ENCODE assay signal across 25 cellular contexts in the genomic region with DNA sequence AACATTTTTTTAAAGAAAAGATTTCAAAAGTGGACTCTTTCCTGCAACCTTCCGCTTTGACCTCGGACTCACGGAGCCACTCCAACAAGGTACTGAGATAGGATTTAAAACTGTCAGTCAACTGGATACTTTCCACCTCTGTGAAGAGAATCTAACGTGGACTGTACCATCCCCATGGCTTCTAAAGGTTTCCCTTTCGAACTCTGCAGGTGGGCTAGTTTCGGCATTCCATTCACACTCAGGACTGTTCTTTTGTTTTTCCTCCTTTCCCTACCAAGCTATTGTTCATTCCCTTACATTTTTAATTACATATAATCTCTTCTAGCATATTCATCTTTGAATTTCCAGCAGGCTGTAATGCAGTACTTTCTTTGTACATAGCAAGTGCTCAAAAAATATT.
"Had no signal": no experiment of that assay in that cellular context is flagged by ENCODE, and none has a peak within 500 bp of the region (broad histone marks: within the 10 kb centered on the region; RNA-seq: fewer than 3 reads in every experiment).

No MANE protein-coding gene starts in this region.

- H3K27me3 Mint-ChIP-seq: activated T-cell treated with anti-CD3 and anti-CD28 coated beads, Interleukin-2, amount 50 U/mL, for 24 hours; progenitor cell of endocrine pancreas; stimulated activated memory B cell treated with anti-CD40 and anti-IgM and Interleukin-4, amounts not matched to agents 10 μg/mL and 1 μg/mL and 100 μg/mL, for 72 hours had no signal

- H3K9me3 ChIP-seq: esophagus muscularis mucosa, heart right ventricle, ovary, right lobe of liver, suprapubic skin, tibial artery, upper lobe of right lung had no signal

- H3K27me3 ChIP-seq: esophagus muscularis mucosa, foreskin keratinocyte, heart right ventricle, ovary, right lobe of liver, suprapubic skin, tibial artery, upper lobe of right lung had no signal

- H3K9me3 Mint-ChIP-seq: activated naive CD4-positive, alpha-beta T cell treated with anti-CD3 and anti-CD28 coated beads, Interleukin-2, amount 10 ng/mL, durations not matched to agents 7 days and 5 days; activated T-cell treated with anti-CD3 and anti-CD28 coated beads, Interleukin-2, amount 50 U/mL, for 24 hours; stimulated activated memory B cell treated with anti-CD40 and anti-IgM and Interleukin-4, amounts not matched to agents 10 μg/mL and 1 μg/mL and 100 μg/mL, for 72 hours had no signal

- H3K4me3 ChIP-seq: esophagus muscularis mucosa, heart right ventricle, ovary, right lobe of liver, skin epidermis, suprapubic skin, tibial artery, upper lobe of right lung had no signal

- H3K4me1 Mint-ChIP-seq: activated naive CD4-positive, alpha-beta T cell treated with anti-CD3 and anti-CD28 coated beads, Interleukin-2, amount 10 ng/mL, durations not matched to agents 7 days and 5 days; stimulated activated memory B cell treated with anti-CD40 and anti-IgM and Interleukin-4, amounts not matched to agents 10 μg/mL and 1 μg/mL and 100 μg/mL, for 72 hours had no signal

- H3K27ac ChIP-seq: esophagus muscularis mucosa, foreskin keratinocyte, heart right ventricle, ovary, right lobe of liver, skin epidermis, suprapubic skin, tibial artery, upper lobe of right lung had no signal

- H3K27ac Mint-ChIP-seq: activated naive CD4-positive, alpha-beta T cell treated with anti-CD3 and anti-CD28 coated beads, Interleukin-2, amount 10 ng/mL, durations not matched to agents 7 days and 5 days; activated T-cell treated with anti-CD3 and anti-CD28 coated beads, Interleukin-2, amount 50 U/mL, for 24 hours; nephron progenitor cell; progenitor cell of endocrine pancreas; stimulated activated memory B cell treated with anti-CD40 and anti-IgM and Interleukin-4, amounts not matched to agents 10 μg/mL and 1 μg/mL and 100 μg/mL, for 72 hours had no signal

- H3K36me3 ChIP-seq: esophagus muscularis mucosa, heart right ventricle, ovary, right lobe of liver, suprapubic skin, tibial artery, upper lobe of right lung had no signal

- H3K4me1 ChIP-seq: right lobe of liver, suprapubic skin, tibial artery had no signal

- DNase-seq: activated CD4-positive, alpha-beta T cell treated with anti-CD3 and anti-CD28 coated beads for 4 hours; activated CD4-positive, alpha-beta T cell treated with anti-CD3 and anti-CD28 coated beads, Interleukin-2, amount 50 U/mL, for 48 hours; activated CD8-positive, alpha-beta memory T cell treated with anti-CD3 and anti-CD28 coated beads, Interleukin-2, amount 50 U/mL, for 48 hours; activated gamma-delta T cell; activated naive CD4-positive, alpha-beta T cell treated with anti-CD3 and anti-CD28 coated beads, Interleukin-2, amount 10 ng/mL, durations not matched to agents 7 days and 5 days; activated T-cell treated with anti-CD3 and anti-CD28 coated beads, Interleukin-2, amount 50 U/mL, for 24 hours; amniotic stem cell; caudate nucleus; foreskin keratinocyte; heart right ventricle; left cardiac atrium; left ventricle myocardium superior; nephron progenitor cell; ovary; right lobe of liver; stimulated activated CD4-positive, alpha-beta T cell treated with anti-CD3 and anti-CD28 coated beads, Interleukin-4, amount 100 ng/mL, for 4 hours; stimulated activated CD8-positive, alpha-beta memory T cell treated with anti-CD3 and anti-CD28 coated beads, Interleukin-4, amount 100 ng/mL, for 48 hours; T-helper 1 cell; tibial artery; upper lobe of right lung had no signal

- H3K4me3 Mint-ChIP-seq: activated naive CD4-positive, alpha-beta T cell treated with anti-CD3 and anti-CD28 coated beads, Interleukin-2, amount 10 ng/mL, durations not matched to agents 7 days and 5 days; activated T-cell treated with anti-CD3 and anti-CD28 coated beads, Interleukin-2, amount 50 U/mL, for 24 hours; nephron progenitor cell; stimulated activated memory B cell treated with anti-CD40 and anti-IgM and Interleukin-4, amounts not matched to agents 10 μg/mL and 1 μg/mL and 100 μg/mL, for 72 hours had no signal

- ATAC-seq: foreskin keratinocyte; heart right ventricle; left cardiac atrium; left ventricle myocardium superior; right lobe of liver; stimulated activated memory B cell treated with anti-CD40 and anti-IgM and Interleukin-4, amounts not matched to agents 10 μg/mL and 1 μg/mL and 100 μg/mL, for 72 hours; upper lobe of right lung had no signal

- H3K36me3 Mint-ChIP-seq: activated naive CD4-positive, alpha-beta T cell treated with anti-CD3 and anti-CD28 coated beads, Interleukin-2, amount 10 ng/mL, durations not matched to agents 7 days and 5 days; stimulated activated memory B cell treated with anti-CD40 and anti-IgM and Interleukin-4, amounts not matched to agents 10 μg/mL and 1 μg/mL and 100 μg/mL, for 72 hours had no signal
